Comparison of ENCODE assay signal across 6 cellular contexts in genomic region chr13:77815330-77815729, GRCh38.
"Had no signal": no experiment of that assay in that cellular context is flagged by ENCODE, and none has a peak within 500 bp of the region (broad histone marks: within the 10 kb centered on the region; RNA-seq: fewer than 3 reads in every experiment).

No MANE protein-coding gene starts in this region.

- ATAC-seq: K562 had no signal

- H3K36me3 ChIP-seq: HAP-1 had no signal

- DNase-seq: GM23248, GOT3, H7, IMR-90 had no signal

- H2AFZ ChIP-seq: GM23248 had no signal

- H3K4me3 ChIP-seq: GM23248, HAP-1, K562 had no signal

- H3K9me3 ChIP-seq: HAP-1 had no signal

- H3K4me1 ChIP-seq: HAP-1 had no signal

- H3K9ac ChIP-seq: GM23248 had no signal

- H3K27ac ChIP-seq: GM23248 had no signal
